In the genomic region with DNA sequence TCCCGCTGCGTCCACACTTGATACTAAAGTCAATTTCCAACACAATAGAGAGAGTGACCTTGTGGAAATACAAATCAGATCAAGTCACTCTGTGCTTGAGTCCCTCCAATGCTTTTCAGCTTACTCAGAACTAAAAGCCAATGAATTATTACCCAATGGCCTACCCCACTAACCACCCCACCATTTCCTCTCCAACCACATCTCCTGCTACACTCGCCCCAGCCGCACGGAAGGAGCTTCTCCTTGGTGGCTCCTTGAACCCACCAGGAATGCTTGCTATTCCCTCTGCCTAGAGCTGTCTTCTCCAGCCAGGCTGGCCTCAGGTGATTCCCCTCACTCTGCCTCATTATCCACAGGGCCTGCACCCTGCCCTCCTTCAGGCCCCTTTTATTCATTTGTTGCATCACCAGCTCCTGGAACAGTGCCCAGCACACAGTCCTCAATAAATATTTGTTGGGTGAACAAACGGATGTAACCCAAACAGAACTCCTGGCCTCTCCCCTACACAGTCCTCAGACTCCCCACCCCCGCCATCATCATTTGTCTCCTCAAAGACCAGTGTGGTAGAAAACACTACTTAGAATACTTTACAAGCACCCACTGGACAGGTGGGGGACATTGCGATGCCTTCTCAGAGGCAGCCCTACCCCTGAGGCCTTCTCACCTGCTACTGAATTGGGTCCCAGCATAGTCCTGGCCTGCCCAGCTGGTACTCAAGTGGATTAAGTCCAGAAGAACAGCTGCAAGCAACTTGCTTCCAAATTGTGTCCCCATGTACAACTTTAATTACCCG, we compare ENCODE assay signal across 9 cellular contexts. TPM values are rescaled to one million over a fixed set of nuclear protein-coding genes. Genes with fewer than 3 reads are reported as not detected.
DNase-seq lines count a peak whose midpoint lies in the region; ATAC-seq and TF ChIP-seq lines count a peak whose summit lies in the region.
"Had no signal": no experiment of that assay in that cellular context is flagged by ENCODE, and none has a peak within 500 bp of the region (broad histone marks: within the 10 kb centered on the region; RNA-seq: fewer than 3 reads in every experiment).

No MANE protein-coding gene starts in this region.

- H3K4me1 ChIP-seq in ACC112 (ENCODE audit: control insufficient read depth, insufficient read depth, low read length, unreplicated experiment) (peaks cover 50% of the 10 kb centered on the region), hepatocyte (ENCODE audit: insufficient read depth) (peaks cover 50% of the 10 kb centered on the region)

- H3K9me3 ChIP-seq in hepatocyte (ENCODE audit: low read depth): no peaks in the 10 kb centered on the region

- H4K20me1 ChIP-seq in hepatocyte (ENCODE audit: insufficient read depth, poor library complexity, severe bottlenecking): peaks cover 49% of the 10 kb centered on the region

- H3K27me3 ChIP-seq in ACC112 (ENCODE audit: insufficient read depth, low read length) (no peaks in the 10 kb centered on the region), hepatocyte (no peaks in the 10 kb centered on the region)

- no peaks in the 10 kb centered on the region for H3K36me3 ChIP-seq in ACC112 (ENCODE audit: insufficient read depth, low read length)
- H3K36me3 ChIP-seq in hepatocyte (replicated peaks; ENCODE audit: insufficient read depth, low read depth): no peaks in the 10 kb centered on the region

- TF ChIP-seq CTCF in HFF-Myc (IDR thresholded peaks at IDR 0.05; ENCODE audit: low read depth, low read length, missing control alignments) (no peak), hepatocyte (IDR thresholded peaks at IDR 0.05; ENCODE audit: poor library complexity) (no peak)

- no peak for ATAC-seq in GM21515 (IDR thresholded peaks at IDR 0.05; ENCODE audit: unreplicated experiment)

- peaks cover 14% of the 10 kb centered on the region for H3K79me2 ChIP-seq in ACC112 (ENCODE audit: control insufficient read depth, insufficient read depth, low read length, unreplicated experiment)
- H3K79me2 ChIP-seq in hepatocyte: peaks cover 90% of the 10 kb centered on the region

- no peak overlapping the region for H2AFZ ChIP-seq in ACC112 (ENCODE audit: low read length, unreplicated experiment)
- no peak overlapping the region for H2AFZ ChIP-seq in hepatocyte

- no peaks in the 10 kb centered on the region for H3K9me2 ChIP-seq in hepatocyte (replicated peaks; ENCODE audit: insufficient read depth)

- peak overlapping the region; percentile 76 for H3K27ac ChIP-seq in ACC112 (ENCODE audit: low read depth, low read length)
- peak overlapping the region; percentile 19 for H3K27ac ChIP-seq in hepatocyte

- peak overlapping the region; percentile 10 for H3K4me2 ChIP-seq in hepatocyte

- 83% methylated on average over 9 of the region's 9 CpGs for WGBS in hepatocyte (ENCODE audit: low lambda C conversion rate, missing lambda C conversion rate)

- DNase-seq in HFF-Myc (ENCODE audit: extremely low read depth, low read depth): peak; percentile 77
- peak; percentile 61 to 77 for DNase-seq in SHP77 (lab: John Stamatoyannopoulos, UW)
- DNase-seq in hepatocyte (ENCODE audit: low spot score): peak; percentile 57
- no peak for DNase-seq in NK-92 treated with Interleukin-12 subunit alpha and Interleukin-12 subunit beta, amount 100 ng/mL, for 24 hours (lab: John Stamatoyannopoulos, UW)
- DNase-seq in HUDEP-2 (lab: John Stamatoyannopoulos, UW; ENCODE audit: unreplicated experiment in 76 of 76): no peak
- DNase-seq in stimulated activated naive CD4-positive, alpha-beta T cell treated with Interleukin-2 at 50 U/mL for 16 hours (lab: John Stamatoyannopoulos, UW): no peak
- DNase-seq: GF-D8 had no signal

- H3K4me3 ChIP-seq in ACC112 (ENCODE audit: low read depth, low read length) (peak overlapping the region; percentile 52; the same call in 1 of the 2 replicates), HFF-Myc (replicated peaks; ENCODE audit: low read depth, low read length) (no peak overlapping the region), hepatocyte (no peak overlapping the region)

RNA-seq across cellular contexts. Expression of gene ABTB2, which starts 12.6 kb away (rescaled TPM):
- total RNA-seq in hepatocyte: 8.8 and 12.4 TPM in 2 replicates
- 14.3 and 16.5 TPM in 2 replicates for polyA plus RNA-seq in hepatocyte

Comparison
In these comparisons a context has a peak if more than half of its experiments do, and no peak if none do; other contexts are left out.
1. DNase-seq: peak in HFF-Myc (single experiment), SHP77 (2 of 2) and hepatocyte (single experiment); none in NK-92 treated with Interleukin-12 subunit alpha and Interleukin-12 subunit beta, amount 100 ng/mL, for 24 hours (single experiment), HUDEP-2 (0 of 76) and stimulated activated naive CD4-positive, alpha-beta T cell treated with Interleukin-2 at 50 U/mL for 16 hours (single experiment).